Comparison of ENCODE assay signal across 1 cellular context in the genomic region with DNA sequence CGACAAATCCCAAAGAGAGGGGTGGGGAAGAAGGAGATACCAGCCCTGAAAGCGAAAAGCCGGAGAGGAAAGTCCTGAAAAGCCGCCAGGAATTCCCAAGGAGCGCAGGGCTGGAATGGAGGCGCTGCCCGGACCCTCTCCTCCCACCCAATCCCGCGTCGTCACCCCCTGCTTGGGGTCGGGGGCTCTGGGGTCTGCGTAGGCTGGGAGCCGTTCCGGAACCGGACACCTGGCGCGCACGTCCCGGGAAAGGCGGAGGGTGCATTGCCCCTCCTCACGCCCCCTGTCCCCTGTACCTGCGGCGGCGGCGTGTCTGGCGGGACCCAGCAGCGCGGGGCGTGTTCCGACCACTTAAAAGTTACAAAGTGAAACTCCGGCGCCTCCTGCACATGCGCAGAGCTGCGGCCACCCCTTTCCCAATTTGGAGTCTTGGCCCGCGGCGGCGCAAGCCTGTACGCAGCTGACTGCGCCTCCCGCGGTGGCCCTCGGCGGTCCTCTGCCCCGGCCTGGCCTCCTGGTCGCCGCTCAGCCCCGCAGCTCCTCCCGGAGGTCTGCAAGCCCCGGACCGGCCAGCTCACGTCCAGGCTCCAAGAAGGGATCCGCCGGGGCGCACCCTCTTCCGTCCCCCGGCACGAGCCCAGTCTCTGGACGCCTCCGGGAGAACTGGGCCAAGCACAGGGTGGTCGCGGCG.
TF ChIP-seq lines count a peak whose summit lies in the region.

A gene (minus strand): TSS at position 373 of the 691 bp plus-strand sequence. CDS start 4,800 bp downstream, outside the sequence.

TF ChIP-seq in PFSK-1, 5 proteins besides CTCF, POLR2A, EP300 and RAD21 (continued from another document):
- TF ChIP-seq, protein P1, sequence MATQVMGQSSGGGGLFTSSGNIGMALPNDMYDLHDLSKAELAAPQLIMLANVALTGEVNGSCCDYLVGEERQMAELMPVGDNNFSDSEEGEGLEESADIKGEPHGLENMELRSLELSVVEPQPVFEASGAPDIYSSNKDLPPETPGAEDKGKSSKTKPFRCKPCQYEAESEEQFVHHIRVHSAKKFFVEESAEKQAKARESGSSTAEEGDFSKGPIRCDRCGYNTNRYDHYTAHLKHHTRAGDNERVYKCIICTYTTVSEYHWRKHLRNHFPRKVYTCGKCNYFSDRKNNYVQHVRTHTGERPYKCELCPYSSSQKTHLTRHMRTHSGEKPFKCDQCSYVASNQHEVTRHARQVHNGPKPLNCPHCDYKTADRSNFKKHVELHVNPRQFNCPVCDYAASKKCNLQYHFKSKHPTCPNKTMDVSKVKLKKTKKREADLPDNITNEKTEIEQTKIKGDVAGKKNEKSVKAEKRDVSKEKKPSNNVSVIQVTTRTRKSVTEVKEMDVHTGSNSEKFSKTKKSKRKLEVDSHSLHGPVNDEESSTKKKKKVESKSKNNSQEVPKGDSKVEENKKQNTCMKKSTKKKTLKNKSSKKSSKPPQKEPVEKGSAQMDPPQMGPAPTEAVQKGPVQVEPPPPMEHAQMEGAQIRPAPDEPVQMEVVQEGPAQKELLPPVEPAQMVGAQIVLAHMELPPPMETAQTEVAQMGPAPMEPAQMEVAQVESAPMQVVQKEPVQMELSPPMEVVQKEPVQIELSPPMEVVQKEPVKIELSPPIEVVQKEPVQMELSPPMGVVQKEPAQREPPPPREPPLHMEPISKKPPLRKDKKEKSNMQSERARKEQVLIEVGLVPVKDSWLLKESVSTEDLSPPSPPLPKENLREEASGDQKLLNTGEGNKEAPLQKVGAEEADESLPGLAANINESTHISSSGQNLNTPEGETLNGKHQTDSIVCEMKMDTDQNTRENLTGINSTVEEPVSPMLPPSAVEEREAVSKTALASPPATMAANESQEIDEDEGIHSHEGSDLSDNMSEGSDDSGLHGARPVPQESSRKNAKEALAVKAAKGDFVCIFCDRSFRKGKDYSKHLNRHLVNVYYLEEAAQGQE (IDR thresholded peaks at IDR 0.05; ENCODE audit: insufficient read depth in 1 of 2, low read depth in 2 of 2, low read length in 2 of 2), result no peak
